Comparison of ENCODE assay signal across 24 cellular contexts in the genomic region with DNA sequence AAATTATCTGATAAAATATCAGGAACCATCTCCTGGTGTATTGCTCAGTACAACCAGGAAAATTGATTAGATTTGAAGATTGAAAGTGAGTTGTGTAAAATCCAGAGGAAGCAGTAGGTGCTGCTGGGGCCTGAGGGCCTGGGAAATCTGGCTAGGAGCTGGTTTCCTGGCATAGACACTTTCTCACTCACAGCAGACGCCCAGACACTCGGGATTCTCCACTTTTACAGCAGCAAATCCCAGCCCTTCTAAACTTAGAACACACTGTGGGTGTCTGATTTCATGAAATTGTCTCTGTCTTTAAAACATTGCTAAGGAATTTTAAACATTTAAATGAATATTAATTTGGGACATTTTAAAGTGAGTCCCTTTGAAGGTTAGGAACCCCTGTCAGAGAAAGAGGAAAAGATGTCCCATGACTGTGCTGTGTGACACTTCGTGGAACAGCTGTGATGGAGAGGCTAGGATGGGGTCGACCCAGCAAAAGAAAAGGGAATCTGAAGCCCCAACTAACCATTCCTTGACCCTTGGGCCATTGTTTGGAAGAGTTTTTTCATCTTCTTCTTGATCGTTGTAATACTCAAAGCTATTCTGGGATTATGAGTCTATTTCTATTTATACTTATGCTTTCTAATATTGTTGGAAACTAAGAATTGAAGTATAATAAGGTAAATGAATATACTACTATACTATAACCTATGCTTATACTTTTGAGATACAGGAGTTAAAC.
"Had no signal": no experiment of that assay in that cellular context is flagged by ENCODE, and none has a peak within 500 bp of the region (broad histone marks: within the 10 kb centered on the region; RNA-seq: fewer than 3 reads in every experiment).

No MANE protein-coding gene starts in this region.

- FAIRE-seq: colon had no signal

- ATAC-seq: activated T-cell treated with anti-CD3 and anti-CD28 coated beads, Interleukin-2, amount 50 U/mL, for 4 hours; left colon; lower lobe of right lung; mucosa of descending colon; naive thymus-derived CD4-positive, alpha-beta T cell; stimulated activated effector memory CD8-positive, alpha-beta T cell treated with anti-CD3 and anti-CD28 coated beads, Interleukin-12 subunit alpha, Interleukin-12 subunit beta, amount 100 ng/mL, for 72 hours; stimulated activated naive CD8-positive, alpha-beta T cell treated with anti-CD3 and anti-CD28 coated beads, Interleukin-15, amount 100 ng/mL, for 72 hours had no signal

- H3K4me3 Mint-ChIP-seq: activated T-cell treated with anti-CD3 and anti-CD28 coated beads, Interleukin-2, amount 50 U/mL, for 4 hours; naive thymus-derived CD4-positive, alpha-beta T cell; stimulated activated effector memory CD8-positive, alpha-beta T cell treated with anti-CD3 and anti-CD28 coated beads, Interleukin-12 subunit alpha, Interleukin-12 subunit beta, amount 100 ng/mL, for 72 hours; stimulated activated naive CD8-positive, alpha-beta T cell treated with anti-CD3 and anti-CD28 coated beads, Interleukin-15, amount 100 ng/mL, for 72 hours; T-helper 1 cell treated with Interleukin-12 subunit alpha and Interleukin-12 subunit beta and Interleukin-4 antibody, amounts not matched to agents 30 μg/mL and 1 μg/mL, for 36 hours had no signal

- H3K9me3 Mint-ChIP-seq: activated T-cell treated with anti-CD3 and anti-CD28 coated beads, Interleukin-2, amount 50 U/mL, for 4 hours; activated T-helper 2 cell treated with anti-CD3 and anti-CD28 coated beads, Interferon-gamma antibody, Interleukin-2, Interleukin-4, amounts not matched to agents 10 μg/mL and 5 μg/mL and 100 μg/mL, durations not matched to agents 14 hours and 24 hours and 36 hours; stimulated activated effector memory CD8-positive, alpha-beta T cell treated with anti-CD3 and anti-CD28 coated beads, Interleukin-12 subunit alpha, Interleukin-12 subunit beta, amount 100 ng/mL, for 72 hours; stimulated activated naive CD8-positive, alpha-beta T cell treated with anti-CD3 and anti-CD28 coated beads, Interleukin-15, amount 100 ng/mL, for 72 hours; T-helper 1 cell treated with Interleukin-12 subunit alpha and Interleukin-12 subunit beta and Interleukin-4 antibody, amounts not matched to agents 30 μg/mL and 1 μg/mL, for 36 hours had no signal

- H3K27me3 Mint-ChIP-seq: progenitor cell of endocrine pancreas had no signal

- H3K36me3 Mint-ChIP-seq: naive thymus-derived CD4-positive, alpha-beta T cell; stimulated activated effector memory CD8-positive, alpha-beta T cell treated with anti-CD3 and anti-CD28 coated beads, Interleukin-12 subunit alpha, Interleukin-12 subunit beta, amount 100 ng/mL, for 72 hours had no signal

- H3K36me3 ChIP-seq: lower lobe of right lung, suprapubic skin, tibial nerve had no signal

- H3K27ac Mint-ChIP-seq: activated T-helper 2 cell treated with anti-CD3 and anti-CD28 coated beads, Interferon-gamma antibody, Interleukin-2, Interleukin-4, amounts not matched to agents 10 μg/mL and 5 μg/mL and 100 μg/mL, durations not matched to agents 14 hours and 24 hours and 36 hours; naive thymus-derived CD4-positive, alpha-beta T cell; progenitor cell of endocrine pancreas; stimulated activated effector memory CD8-positive, alpha-beta T cell treated with anti-CD3 and anti-CD28 coated beads, Interleukin-12 subunit alpha, Interleukin-12 subunit beta, amount 100 ng/mL, for 72 hours; stimulated activated naive CD8-positive, alpha-beta T cell treated with anti-CD3 and anti-CD28 coated beads, Interleukin-15, amount 100 ng/mL, for 72 hours; T-helper 1 cell treated with Interleukin-12 subunit alpha and Interleukin-12 subunit beta and Interleukin-4 antibody, amounts not matched to agents 30 μg/mL and 1 μg/mL, for 36 hours had no signal

- H3K4me3 ChIP-seq: lower lobe of right lung, mucosa of descending colon, skin epidermis, suprapubic skin, tibial nerve had no signal

- H3K27ac ChIP-seq: lower lobe of right lung, skin epidermis, suprapubic skin, tibial nerve had no signal

- H3K9me3 ChIP-seq: lower lobe of right lung, mucosa of descending colon, suprapubic skin, tibial nerve had no signal

- DNase-seq: activated CD4-positive, alpha-beta T cell treated with anti-CD3 and anti-CD28 coated beads for 4 hours; activated CD4-positive, alpha-beta T cell treated with anti-CD3 and anti-CD28 coated beads, Interleukin-2, amount 50 U/mL, for 48 hours; activated CD4-positive, CD25-positive, alpha-beta regulatory T cell; activated CD8-positive, alpha-beta memory T cell treated with anti-CD3 and anti-CD28 coated beads, Interleukin-2, amount 50 U/mL, for 48 hours; activated naive CD4-positive, alpha-beta T cell treated with Interleukin-2 at 50 U/mL for 16 hours; activated T-cell treated with anti-CD3 and anti-CD28 coated beads, Interleukin-2, amount 50 U/mL, for 4 hours; effector memory CD4-positive, alpha-beta T cell; foreskin melanocyte; islet precursor cell; left colon; lower lobe of right lung; mesendoderm; mucosa of descending colon; naive thymus-derived CD4-positive, alpha-beta T cell; stimulated activated CD4-positive, alpha-beta T cell treated with anti-CD3 and anti-CD28 coated beads, Interleukin-2, amount 100 ng/mL, for 24 hours; stimulated activated naive CD8-positive, alpha-beta T cell treated with anti-CD3 and anti-CD28 coated beads, Interleukin-15, amount 100 ng/mL, for 72 hours had no signal

- H3K4me1 ChIP-seq: tibial nerve had no signal

- H3K27me3 ChIP-seq: suprapubic skin, tibial nerve had no signal

- H3K4me1 Mint-ChIP-seq: stimulated activated effector memory CD8-positive, alpha-beta T cell treated with anti-CD3 and anti-CD28 coated beads, Interleukin-12 subunit alpha, Interleukin-12 subunit beta, amount 100 ng/mL, for 72 hours had no signal
